Comparison of ENCODE assay signal across 20 cellular contexts in genomic region chr3:112403101-112403500, GRCh38.
DNase-seq lines count a peak whose midpoint lies in the region; FAIRE-seq and TF ChIP-seq lines count a peak whose summit lies in the region.
"Had no signal": no experiment of that assay in that cellular context is flagged by ENCODE, and none has a peak within 500 bp of the region (broad histone marks: within the 10 kb centered on the region; RNA-seq: fewer than 3 reads in every experiment).

No MANE protein-coding gene starts in this region.

- no peaks in the 10 kb centered on the region for H3K79me2 ChIP-seq in mesendoderm (ENCODE audit: control insufficient read depth, insufficient read depth, low read length)
- H3K79me2 ChIP-seq in mammary epithelial cell (ENCODE audit: insufficient read depth, low read length), result no peaks in the 10 kb centered on the region

- H3K23ac ChIP-seq in mesendoderm (ENCODE audit: low read length), result no peak overlapping the region

- intact Hi-C loops in mammary epithelial cell (cut with micrococcal nuclease), result no loop called here

- no peak overlapping the region for H2AK5ac ChIP-seq in mesendoderm (ENCODE audit: low read length)

- no peaks in the 10 kb centered on the region for H4K20me1 ChIP-seq in mammary epithelial cell (ENCODE audit: insufficient read depth, low read length)
- H4K20me1 ChIP-seq: BLaER1 treated with 17β-estradiol and CSF1 and Interleukin-3, amounts not matched to agents 10 nM and 100 nM had no signal

- no peak for TF ChIP-seq CTCF in mammary epithelial cell (conservative IDR thresholded peaks at IDR 0.05 in 1 of 2, IDR thresholded peaks at IDR 0.05 in 1 of 2; ENCODE audit: extremely low read depth in 1 of 2, insufficient read depth in 1 of 2, low read depth in 1 of 2, low read length in 2 of 2)

- CTCF ChIA-PET in mammary epithelial cell (lab: Charles Lee; ENCODE audit: low non-redundant PET), result no interaction called here

- H3K4me2 ChIP-seq in mesendoderm (ENCODE audit: low read length), result no peak overlapping the region
- H3K4me2 ChIP-seq in mammary epithelial cell (ENCODE audit: insufficient read depth, low read depth, low read length), result no peak overlapping the region
- H3K4me2 ChIP-seq: BLaER1 treated with 17β-estradiol and CSF1 and Interleukin-3, amounts not matched to agents 10 nM and 100 nM had no signal

- peak overlapping the region; percentile 18 for H3K56ac ChIP-seq in mesendoderm (ENCODE audit: low read length)

- peak overlapping the region; percentile 6 for H2BK15ac ChIP-seq in mesendoderm (replicated peaks; ENCODE audit: low read depth)

- DNase-seq in LoVo (ENCODE audit: low spot score) (peak; percentile 60), mesendoderm (no peak), NOMO-1 treated with DMSO at 0.1 percent for 48 hours (lab: John Stamatoyannopoulos, UW; ENCODE audit: unreplicated experiment) (no peak), NCI-H446 (lab: John Stamatoyannopoulos, UW) (no peak), mammary epithelial cell (no peak)
- no peak for DNase-seq in stimulated activated CD4-positive, alpha-beta T cell treated with anti-CD3 and anti-CD28 coated beads, Interleukin-1b, Interleukin-23, amount 100 ng/mL, for 48 hours
- DNase-seq: activated CD4-positive, alpha-beta memory T cell treated with anti-CD3 and anti-CD28 coated beads for 36 hours; activated CD8-positive, alpha-beta memory T cell treated with anti-CD3 and anti-CD28 coated beads, Interleukin-2, amount 50 U/mL, for 48 hours; activated naive CD4-positive, alpha-beta T cell treated with anti-CD3 and anti-CD28 coated beads for 36 hours; dorsolateral prefrontal cortex; left cardiac atrium; NCI-H1048; NCI-H2107; NCI-H82; substantia nigra; T-cell had no signal

- no peak overlapping the region for H4K5ac ChIP-seq in mesendoderm (ENCODE audit: low read length)

- BruUV-seq in mammary epithelial cell (replicated peaks; lab: Mats Ljungman, UMichigan), result no TSS peak

- H3K9me3 ChIP-seq in mammary epithelial cell (replicated peaks; ENCODE audit: insufficient read depth, low read length), result no peaks in the 10 kb centered on the region

- H4K8ac ChIP-seq in mesendoderm (ENCODE audit: low read depth, low read length), result peak overlapping the region; percentile 76

- H3K18ac ChIP-seq in mesendoderm (ENCODE audit: low read length), result peak overlapping the region; percentile 94

- FAIRE-seq in endometrium (lab: Jason Lieb, UNC), result peak; percentile 12
- FAIRE-seq: frontal cortex, GM12892 had no signal

- H3K4me1 ChIP-seq in mesendoderm (ENCODE audit: control insufficient read depth, low read depth, low read length), result peaks cover 3% of the 10 kb centered on the region
- no peaks in the 10 kb centered on the region for H3K4me1 ChIP-seq in mammary epithelial cell (ENCODE audit: insufficient read depth, low read length)

- dilution Hi-C loops in mammary epithelial cell (cut with HindIII; ENCODE audit: low sequenced_read_pairs), result no loop called here

- in situ Hi-C loops in mammary epithelial cell (cut with MboI; ENCODE audit: low sequenced_read_pairs in 2 of 2), result no loop called here

- H3K27me3 ChIP-seq in mesendoderm (ENCODE audit: insufficient read depth, low read length, poor library complexity) (no peaks in the 10 kb centered on the region), mammary epithelial cell (ENCODE audit: insufficient read depth, low read length) (no peaks in the 10 kb centered on the region)
- H3K27me3 ChIP-seq: BLaER1 treated with 17β-estradiol and CSF1 and Interleukin-3, amounts not matched to agents 10 nM and 100 nM; dorsolateral prefrontal cortex had no signal

- H2BK120ac ChIP-seq in mesendoderm (ENCODE audit: low read depth, low read length), result no peak overlapping the region

- H3K36me3 ChIP-seq in mesendoderm (ENCODE audit: control insufficient read depth, insufficient read depth, low read length) (no peaks in the 10 kb centered on the region), mammary epithelial cell (ENCODE audit: insufficient read depth, low read length) (no peaks in the 10 kb centered on the region)
- H3K36me3 ChIP-seq: BLaER1 treated with 17β-estradiol and CSF1 and Interleukin-3, amounts not matched to agents 10 nM and 100 nM had no signal

- no CpG with 5 or more reads among the region's 2 CpGs for WGBS in mesendoderm (ENCODE audit: extremely low coverage, insufficient coverage, low lambda C conversion rate)
- 100% methylated on average over 1 of the region's 2 CpGs for WGBS in mammary epithelial cell (ENCODE audit: low coverage, missing lambda C conversion rate)

- no peaks in the 10 kb centered on the region for H3K79me1 ChIP-seq in mesendoderm (ENCODE audit: low read length)

- H3K4me3 ChIP-seq in mesendoderm (ENCODE audit: low read length) (no peak overlapping the region), mammary epithelial cell (replicated peaks in 1 of 3; ENCODE audit: insufficient read depth in 1 of 3, low read depth in 2 of 3, low read length in 3 of 3) (no peak overlapping the region)
- H3K4me3 ChIP-seq: BLaER1 treated with 17β-estradiol and CSF1 and Interleukin-3, amounts not matched to agents 10 nM and 100 nM; dorsolateral prefrontal cortex had no signal

- H3K9ac ChIP-seq in mesendoderm (ENCODE audit: low read length), result no peak overlapping the region
- no peak overlapping the region for H3K9ac ChIP-seq in mammary epithelial cell (ENCODE audit: insufficient read depth, low read length)
- H3K9ac ChIP-seq: BLaER1 treated with 17β-estradiol and CSF1 and Interleukin-3, amounts not matched to agents 10 nM and 100 nM had no signal

- H2BK5ac ChIP-seq in mesendoderm (ENCODE audit: low read length), result peak overlapping the region; percentile 22

- no peak overlapping the region for H2AFZ ChIP-seq in mammary epithelial cell (ENCODE audit: low read depth, low read length)

- H3K27ac ChIP-seq in mesendoderm (ENCODE audit: low read depth, low read length), result no peak overlapping the region
- no peak overlapping the region for H3K27ac ChIP-seq in mammary epithelial cell (ENCODE audit: insufficient read depth, low read depth, low read length)
- H3K27ac ChIP-seq: BLaER1 treated with 17β-estradiol and CSF1 and Interleukin-3, amounts not matched to agents 10 nM and 100 nM; dorsolateral prefrontal cortex had no signal

- peak overlapping the region; percentile 87 for H3K4ac ChIP-seq in mesendoderm (ENCODE audit: low read depth, low read length)
